32 cellular contexts compared by ENCODE assay signal in genomic region chr14:100358396-100358795, GRCh38. TPM values are rescaled to one million over a fixed set of nuclear protein-coding genes. Genes with fewer than 3 reads are reported as not detected.
"Had no signal": no experiment of that assay in that cellular context is flagged by ENCODE, and none has a peak within 500 bp of the region (broad histone marks: within the 10 kb centered on the region; RNA-seq: fewer than 3 reads in every experiment).

No MANE protein-coding gene starts in this region.

- H3K4me3 ChIP-seq: heart right ventricle, lower lobe of right lung, mucosa of descending colon, ovary, right lobe of liver, SJSA1, uterus had no signal

- H3K4me3 Mint-ChIP-seq: activated naive CD8-positive, alpha-beta T cell treated with anti-CD3 and anti-CD28 coated beads for 36 hours; nephron progenitor cell; stimulated activated naive CD8-positive, alpha-beta T cell treated with anti-CD3 and anti-CD28 coated beads, Interleukin-15, Interleukin-2, amounts not matched to agents 100 ng/mL and 50 ng/mL, for 24 hours; type B pancreatic cell had no signal

- H3K27me3 Mint-ChIP-seq: activated naive CD8-positive, alpha-beta T cell treated with anti-CD3 and anti-CD28 coated beads for 36 hours; progenitor cell of endocrine pancreas; stimulated activated naive CD8-positive, alpha-beta T cell treated with anti-CD3 and anti-CD28 coated beads, Interleukin-15, Interleukin-2, amounts not matched to agents 100 ng/mL and 50 ng/mL, for 24 hours; type B pancreatic cell had no signal

- ATAC-seq: esophagus mucosa, heart right ventricle, lower lobe of right lung, mucosa of descending colon, right lobe of liver had no signal

- H3K27ac ChIP-seq: lower lobe of right lung, neutrophil, ovary, right lobe of liver, SJSA1, VCaP had no signal

- H3K4me1 Mint-ChIP-seq: nephron progenitor cell had no signal

- FAIRE-seq: astrocyte, TTC549 had no signal

- H3K27ac Mint-ChIP-seq: activated naive CD8-positive, alpha-beta T cell treated with anti-CD3 and anti-CD28 coated beads for 36 hours; activated T-helper 2 cell treated with anti-CD3 and anti-CD28 coated beads, Interferon-gamma antibody, Interleukin-2, Interleukin-4, amounts not matched to agents 10 μg/mL and 5 μg/mL and 100 μg/mL, durations not matched to agents 14 hours and 24 hours and 36 hours; nephron progenitor cell; progenitor cell of endocrine pancreas; stimulated activated naive CD8-positive, alpha-beta T cell treated with anti-CD3 and anti-CD28 coated beads, Interleukin-15, Interleukin-2, amounts not matched to agents 100 ng/mL and 50 ng/mL, for 24 hours; type B pancreatic cell had no signal

- DNase-seq: activated naive CD4-positive, alpha-beta T cell treated with Interleukin-2 at 50 U/mL for 16 hours; activated naive CD8-positive, alpha-beta T cell treated with anti-CD3 and anti-CD28 coated beads for 36 hours; activated T-cell treated with anti-CD3 and anti-CD28 coated beads for 4 hours; amniotic stem cell; caudate nucleus; cortex of kidney; foreskin fibroblast; heart right ventricle; lower lobe of right lung; mucosa of descending colon; nephron progenitor cell; ovary; right lobe of liver; stimulated activated CD4-positive, alpha-beta T cell treated with anti-CD3 and anti-CD28 coated beads, Interleukin-2, amount 100 ng/mL, for 48 hours; substantia nigra; T-helper 9 cell; uterus had no signal

- H3K27me3 ChIP-seq: heart right ventricle, neutrophil, ovary, right lobe of liver, SJSA1, uterus had no signal

- H3K9me3 Mint-ChIP-seq: activated naive CD8-positive, alpha-beta T cell treated with anti-CD3 and anti-CD28 coated beads for 36 hours; activated T-helper 2 cell treated with anti-CD3 and anti-CD28 coated beads, Interferon-gamma antibody, Interleukin-2, Interleukin-4, amounts not matched to agents 10 μg/mL and 5 μg/mL and 100 μg/mL, durations not matched to agents 14 hours and 24 hours and 36 hours; stimulated activated naive CD8-positive, alpha-beta T cell treated with anti-CD3 and anti-CD28 coated beads, Interleukin-15, Interleukin-2, amounts not matched to agents 100 ng/mL and 50 ng/mL, for 24 hours; type B pancreatic cell had no signal

- H3K36me3 ChIP-seq: ovary, uterus had no signal

RNA-seq across cellular contexts. Expression of gene SLC25A47, which starts 35.3 kb away (rescaled TPM):
- total RNA-seq: activated naive CD8-positive, alpha-beta T cell treated with anti-CD3 and anti-CD28 coated beads for 36 hours; activated T-helper 2 cell treated with anti-CD3 and anti-CD28 coated beads, Interferon-gamma antibody, Interleukin-2, Interleukin-4, amounts not matched to agents 10 μg/mL and 5 μg/mL and 100 μg/mL, durations not matched to agents 14 hours and 24 hours and 36 hours; astrocyte; chondrocyte; esophagus mucosa; heart right ventricle; kidney epithelial cell; lower lobe of right lung; mesenteric fat pad; myocyte; ovary; progenitor cell of endocrine pancreas; renal cortical epithelial cell; SJSA1; uterus had no signal
